In the genomic region with DNA sequence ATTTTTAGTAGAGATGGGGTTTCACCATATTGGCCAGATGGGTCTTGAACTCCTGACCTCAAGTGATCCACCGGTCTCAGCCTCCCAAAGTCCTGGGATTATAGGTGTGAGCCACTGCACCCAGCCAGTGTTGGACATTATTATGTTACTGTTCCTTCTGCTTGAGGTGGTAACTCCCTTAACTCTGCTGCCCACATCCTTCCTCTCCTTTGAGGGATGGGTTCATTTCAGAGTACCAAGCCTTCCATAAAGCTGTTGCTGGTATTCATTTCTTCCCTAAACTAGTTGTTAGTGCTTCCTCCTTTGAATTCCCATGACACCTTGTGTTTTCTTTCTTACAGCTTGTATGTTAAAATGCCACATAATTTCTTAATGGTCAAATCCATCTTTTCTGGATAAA, we compare ENCODE assay signal across 25 cellular contexts. TPM values are rescaled to one million over a fixed set of nuclear protein-coding genes. Genes with fewer than 3 reads are reported as not detected.
A peak's percentile ranks its signal among the peaks of the same experiment; 100 is the strongest.
DNase-seq lines count a peak whose midpoint lies in the region; ATAC-seq lines count a peak whose summit lies in the region.
"Had no signal": no experiment of that assay in that cellular context is flagged by ENCODE, and none has a peak within 500 bp of the region (broad histone marks: within the 10 kb centered on the region; RNA-seq: fewer than 3 reads in every experiment).

No MANE protein-coding gene starts in this region.

- H4K20me1 ChIP-seq in BLaER1: peaks cover 36% of the 10 kb centered on the region

- CTCF ChIA-PET in CD4-positive, alpha-beta memory T cell (lab: Charles Lee; ENCODE audit: partially characterized antibody): interaction anchor here (1.2 to 2.6 kb wide), 2 partner anchors 15 to 18 kb away, joined by 8 to 10 read pairs; no protein-coding TSS in a partner anchor

- H3K27ac ChIP-seq in BLaER1: no peak overlapping the region
- no peak overlapping the region for H3K27ac ChIP-seq in CD4-positive, alpha-beta memory T cell (ENCODE audit: low read depth, low read length)
- H3K27ac ChIP-seq: HL-60, RWPE1, SK-N-MC had no signal

- POLR2A ChIA-PET in CD4-positive, alpha-beta memory T cell (lab: Charles Lee; ENCODE audit: partially characterized antibody): no interaction called here

- peaks cover 1 to 16% of the 10 kb centered on the region in 2 donors for H3K36me3 Mint-ChIP-seq in CD4-positive, alpha-beta memory T cell

- ATAC-seq in HG02588 (IDR thresholded peaks at IDR 0.05; ENCODE audit: unreplicated experiment): no peak
- no peak for ATAC-seq in GM21447 (IDR thresholded peaks at IDR 0.05; ENCODE audit: unreplicated experiment)
- ATAC-seq: HepG2 had no signal

- peaks cover 74% of the 10 kb centered on the region for H3K36me3 ChIP-seq in BLaER1
- no peaks in the 10 kb centered on the region for H3K36me3 ChIP-seq in CD4-positive, alpha-beta memory T cell (ENCODE audit: insufficient read depth, low read length)

- no peaks in the 10 kb centered on the region for H3K27me3 Mint-ChIP-seq in CD4-positive, alpha-beta memory T cell

- H3K4me1 Mint-ChIP-seq in CD4-positive, alpha-beta memory T cell: peaks cover 12 to 15% (median 14%) of the 10 kb centered on the region in 4 donors

- H3K27ac Mint-ChIP-seq in CD4-positive, alpha-beta memory T cell: peak overlapping the region in 3 of 7 donors; percentile 1 to 22 (median 6)
- H3K27ac Mint-ChIP-seq: CD4-positive, alpha-beta T cell; T-cell had no signal

- no peaks in the 10 kb centered on the region for H3K27me3 ChIP-seq in BLaER1
- no peaks in the 10 kb centered on the region for H3K27me3 ChIP-seq in CD4-positive, alpha-beta memory T cell (ENCODE audit: insufficient read depth, low read length)
- H3K27me3 ChIP-seq: BE2C had no signal

- H3K4me2 ChIP-seq in BLaER1: peak overlapping the region; percentile 68

- H3K9me3 ChIP-seq in BLaER1: peaks cover 25% of the 10 kb centered on the region
- H3K9me3 ChIP-seq in CD4-positive, alpha-beta memory T cell (ENCODE audit: control insufficient read depth in 1 of 2, low read length in 2 of 2): no peaks in the 10 kb centered on the region
- H3K9me3 ChIP-seq: BE2C, Caco-2 had no signal

- no peak for DNase-seq in CD4-positive, alpha-beta memory T cell
- DNase-seq in KBM-7: peak; percentile 63
- DNase-seq in UCSD-AML1 (lab: John Stamatoyannopoulos, UW; ENCODE audit: unreplicated experiment): peak; percentile 22
- no peak for DNase-seq in NCI-H748 (lab: John Stamatoyannopoulos, UW; ENCODE audit: unreplicated experiment)
- DNase-seq: BE2C; Caco-2; CD4-positive, alpha-beta T cell; DMS 273 treated with DMSO at 0.1 percent for 48 hours; KG1; NCI-H1092; NCI-H1436; NCI-H187 treated with DMSO at 0.1 percent for 48 hours; NCI-H2107; NCI-H446 treated with DMSO at 0.1 percent for 48 hours; NCI-H69; NK-92 treated with Interleukin-12 subunit alpha and Interleukin-12 subunit beta, amount 100 ng/mL, for 24 hours; SHP77 treated with DMSO at 0.1 percent for 48 hours; T-cell had no signal

- peaks cover 0 to 7% (median 0%) of the 10 kb centered on the region in 8 donors for H3K9me3 Mint-ChIP-seq in CD4-positive, alpha-beta memory T cell
- H3K9me3 Mint-ChIP-seq: CD4-positive, alpha-beta T cell had no signal

- H3K9ac ChIP-seq in BLaER1: no peak overlapping the region

- H3K4me1 ChIP-seq in BLaER1: peaks cover 15% of the 10 kb centered on the region
- peaks cover 8% of the 10 kb centered on the region for H3K4me1 ChIP-seq in CD4-positive, alpha-beta memory T cell (ENCODE audit: insufficient read depth, low read length)
- H3K4me1 ChIP-seq: BE2C had no signal

- in situ Hi-C loops in KBM-7 (cut with MboI; ENCODE audit: low pct_unique_long_range_greater_than_20kb, low sequenced_read_pairs): no loop called here

- H3K4me3 ChIP-seq in BLaER1: no peak overlapping the region
- no peak overlapping the region for H3K4me3 ChIP-seq in CD4-positive, alpha-beta memory T cell (ENCODE audit: low read length in 2 of 2)
- H3K4me3 ChIP-seq: SK-N-MC had no signal

- H3K4me3 Mint-ChIP-seq in CD4-positive, alpha-beta memory T cell: peak overlapping the region in 7 of 8 donors; percentile 2 to 78 (median 33)
- H3K4me3 Mint-ChIP-seq: CD4-positive, alpha-beta T cell had no signal

- intact Hi-C loops in CD4-positive, alpha-beta memory T cell (cut with micrococcal nuclease): no loop called here

RNA-seq across cellular contexts. Expression of a gene that starts 54.0 kb away (rescaled TPM):
- total RNA-seq in CD4-positive, alpha-beta memory T cell: 10 to 100 TPM; 22.7 to 26.1 TPM
- polyA plus RNA-seq in CD4-positive, alpha-beta memory T cell: 10 to 100 TPM; 10.1 to 12.2 TPM

Comparison
In these comparisons a context has a peak if more than half of its experiments do, and no peak if none do; other contexts are left out.
1. DNase-seq: peak in KBM-7 (single experiment) and UCSD-AML1 (single experiment); none in CD4-positive, alpha-beta memory T cell (0 of 5) and NCI-H748 (single experiment).